In genomic region chr15:78061963-78062427, GRCh38 we compare ENCODE assay signal across 9 cellular contexts. TPM values are rescaled to one million over a fixed set of nuclear protein-coding genes. Genes with fewer than 3 reads are reported as not detected.
DNase-seq lines count a peak whose midpoint lies in the region; ATAC-seq and TF ChIP-seq lines count a peak whose summit lies in the region.
"Had no signal": no experiment of that assay in that cellular context is flagged by ENCODE, and none has a peak within 500 bp of the region (broad histone marks: within the 10 kb centered on the region; RNA-seq: fewer than 3 reads in every experiment).

No MANE protein-coding gene starts in this region.

- peaks cover 81% of the 10 kb centered on the region for H3K4me1 ChIP-seq in Loucy (ENCODE audit: insufficient read depth, low read length, poor library complexity, severe bottlenecking)
- peaks cover 64 to 81% of the 10 kb centered on the region in 2 donors for H3K4me1 ChIP-seq in thoracic aorta (ENCODE audit: control insufficient read depth in 1 of 2, low read depth in 2 of 2)

- H3K79me2 ChIP-seq in Loucy (ENCODE audit: insufficient read depth, low read length), result peaks cover 98% of the 10 kb centered on the region

- H3K27ac ChIP-seq in thoracic aorta, result peak overlapping the region in 1 of 2 donors; percentile 26

- no peaks in the 10 kb centered on the region for H3K27me3 ChIP-seq in Loucy (ENCODE audit: insufficient read depth, low read length, poor library complexity, severe bottlenecking)
- H3K27me3 ChIP-seq in thoracic aorta (replicated peaks; ENCODE audit: insufficient read depth), result no peaks in the 10 kb centered on the region

- H3K4me3 ChIP-seq in Loucy (ENCODE audit: low read length, poor library complexity, severe bottlenecking), result peak overlapping the region; percentile 62
- peak overlapping the region; percentile 31 for H3K4me3 ChIP-seq in thoracic aorta

- TF ChIP-seq CTCF in Loucy (conservative IDR thresholded peaks at IDR 0.05; ENCODE audit: low read length), result no peak
- TF ChIP-seq CTCF in thoracic aorta (IDR thresholded peaks at IDR 0.05), result no peak

- H2AFZ ChIP-seq in Loucy (ENCODE audit: low read length), result no peak overlapping the region

- H3F3A ChIP-seq in Loucy (ENCODE audit: low read depth), result no peaks in the 10 kb centered on the region; the same call in 1 of the 2 replicates

- H3K9ac ChIP-seq in Loucy (ENCODE audit: low read depth, low read length, poor library complexity, severe bottlenecking), result peak overlapping the region; percentile 52

- no peaks in the 10 kb centered on the region for H3K9me2 ChIP-seq in Loucy (replicated peaks; ENCODE audit: low read depth, low read length)

- H3K9me3 ChIP-seq in Loucy (ENCODE audit: insufficient read depth, low read depth, low read length) (no peaks in the 10 kb centered on the region), thoracic aorta (no peaks in the 10 kb centered on the region)

- ATAC-seq in thoracic aorta (ENCODE audit: insufficient number of reproducible peaks, low FRiP score, low read depth) (no peak), HG03196 (IDR thresholded peaks at IDR 0.05; ENCODE audit: unreplicated experiment) (no peak)
- ATAC-seq: HCT116 had no signal

- peaks cover 4% of the 10 kb centered on the region; the same call in 1 of the 2 replicates for H3K36me3 ChIP-seq in Loucy (ENCODE audit: insufficient read depth, low read length)
- no peaks in the 10 kb centered on the region for H3K36me3 ChIP-seq in thoracic aorta

- DNase-seq in stimulated activated CD4-positive, alpha-beta T cell treated with anti-CD3 and anti-CD28 coated beads, Interleukin-12 subunit alpha, Interleukin-12 subunit beta, amount 100 ng/mL, for 4 hours, result peak; percentile 40
- DNase-seq in stimulated activated CD4-positive, alpha-beta T cell treated with anti-CD3 and anti-CD28 coated beads, Interleukin-2, amount 100 ng/mL, for 48 hours, result no peak
- DNase-seq in activated naive CD4-positive, alpha-beta T cell treated with anti-CD3 and anti-CD28 coated beads, Interleukin-2, amount 50 U/mL, for 16 hours, result peak; percentile 49
- DNase-seq in left kidney (ENCODE audit: low read depth, low spot score), result peak; percentile 69
- DNase-seq in thoracic aorta (ENCODE audit: low spot score), result no peak
- no peak for DNase-seq in OCI-M2 (lab: John Stamatoyannopoulos, UW; ENCODE audit: unreplicated experiment)

- peaks cover 45% of the 10 kb centered on the region for H4K20me1 ChIP-seq in Loucy (ENCODE audit: insufficient read depth, low read length, poor library complexity, severe bottlenecking)

- peak overlapping the region; percentile 99 for H3K4me2 ChIP-seq in Loucy (ENCODE audit: low read depth, low read length, poor library complexity, severe bottlenecking)

RNA-seq across cellular contexts. Expression of gene TBC1D2B, which starts 15.5 kb away (rescaled TPM):
- total RNA-seq in thoracic aorta, result 10 to 100 TPM; 54.0 to 58.5 TPM

RNA-seq across cellular contexts. Expression of gene SH2D7, which starts 30.4 kb away (rescaled TPM):
- not detected for total RNA-seq in thoracic aorta

Comparison
In these comparisons a context has a peak if more than half of its experiments do, and no peak if none do; other contexts are left out.
1. DNase-seq: peak in stimulated activated CD4-positive, alpha-beta T cell treated with anti-CD3 and anti-CD28 coated beads, Interleukin-12 subunit alpha, Interleukin-12 subunit beta, amount 100 ng/mL, for 4 hours (single experiment), activated naive CD4-positive, alpha-beta T cell treated with anti-CD3 and anti-CD28 coated beads, Interleukin-2, amount 50 U/mL, for 16 hours (single experiment) and left kidney (single experiment); none in stimulated activated CD4-positive, alpha-beta T cell treated with anti-CD3 and anti-CD28 coated beads, Interleukin-2, amount 100 ng/mL, for 48 hours (0 of 2), thoracic aorta (single experiment) and OCI-M2 (single experiment).